ENCODE assay signal across 15 cellular contexts in genomic region chr7:90599892-90600555, GRCh38. TPM values are rescaled to one million over a fixed set of nuclear protein-coding genes. Genes with fewer than 3 reads are reported as not detected.
DNase-seq lines count a peak whose midpoint lies in the region; ATAC-seq and FAIRE-seq lines count a peak whose summit lies in the region.
"Had no signal": no experiment of that assay in that cellular context is flagged by ENCODE, and none has a peak within 500 bp of the region (broad histone marks: within the 10 kb centered on the region; RNA-seq: fewer than 3 reads in every experiment).

No MANE protein-coding gene starts in this region.

- no peak for ATAC-seq in GM19328 (IDR thresholded peaks at IDR 0.05; ENCODE audit: unreplicated experiment)
- ATAC-seq: activated CD4-positive, CD25-positive, alpha-beta regulatory T cell treated with anti-CD3 and anti-CD28 coated beads, Interleukin-2, amount 50 U/mL, for 24 hours had no signal

- FAIRE-seq in islet of Langerhans (lab: Jason Lieb, UNC), result peak; percentile 43

- peak; percentile 8 for DNase-seq in ELR (ENCODE audit: low read depth)
- DNase-seq in LHCN-M2 (ENCODE audit: low read depth), result peak; percentile 40
- peak; percentile 86 for DNase-seq in SKM-1 treated with dmso at 0.1 percent for 144 hours (lab: John Stamatoyannopoulos, UW; ENCODE audit: unreplicated experiment)
- no peak for DNase-seq in activated gamma-delta T cell treated with Interleukin-2 at 50 U/mL for 16 hours
- DNase-seq in activated CD4-positive, alpha-beta T cell treated with anti-CD3 and anti-CD28 coated beads for 4 hours, result no peak
- DNase-seq in globus pallidus (ENCODE audit: low spot score), result no peak
- DNase-seq: activated T-cell treated with anti-CD3 and anti-CD28 coated beads, Interleukin-2, amount 50 U/mL, for 24 hours; anterior cingulate cortex; DMS79; mammary epithelial cell; NCI-H187; NCI-H748 treated with DMSO at 0.1 percent for 48 hours had no signal

RNA-seq across cellular contexts. Expression of gene CDK14, which starts 3.9 kb away (rescaled TPM):
- 23.4 and 23.6 TPM in 2 replicates for total RNA-seq in LHCN-M2 (2014; rRNA removed)
- 8.0 TPM for polyA plus RNA-seq in LHCN-M2 (2012)

Comparison
In these comparisons a context has a peak if more than half of its experiments do, and no peak if none do; other contexts are left out.
1. DNase-seq: peak in ELR (single experiment), LHCN-M2 (single experiment) and SKM-1 treated with dmso at 0.1 percent for 144 hours (single experiment); none in activated gamma-delta T cell treated with Interleukin-2 at 50 U/mL for 16 hours (single experiment), activated CD4-positive, alpha-beta T cell treated with anti-CD3 and anti-CD28 coated beads for 4 hours (0 of 2) and globus pallidus (single experiment).